ENCODE assay signal across 24 cellular contexts in the genomic region with DNA sequence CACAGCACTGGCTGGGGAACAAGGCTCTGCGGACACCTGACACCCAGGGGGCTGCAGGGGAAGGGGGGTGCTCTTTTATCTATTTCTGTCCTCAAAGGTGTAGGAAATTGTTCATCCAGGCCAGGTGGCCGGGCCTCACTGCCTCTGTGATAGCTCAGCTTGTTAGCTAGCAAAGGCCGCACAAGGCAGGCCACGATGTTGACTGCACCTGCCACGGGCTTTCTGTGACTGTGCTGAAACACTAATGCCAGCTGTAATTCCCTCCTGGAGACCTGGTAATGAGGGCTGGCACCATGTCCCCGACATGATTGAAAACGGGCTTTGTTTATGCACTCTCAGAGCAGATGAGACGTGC.
"Had no signal": no experiment of that assay in that cellular context is flagged by ENCODE, and none has a peak within 500 bp of the region (broad histone marks: within the 10 kb centered on the region; RNA-seq: fewer than 3 reads in every experiment).

No MANE protein-coding gene starts in this region.

- H3K27ac ChIP-seq: heart right ventricle, neural progenitor cell, psoas muscle, thyroid gland, uterus had no signal

- H3K9me3 Mint-ChIP-seq: activated B cell treated with CpG ODN at 0.5 μM for 24 hours, memory B cell, neural progenitor cell had no signal

- H3K36me3 ChIP-seq: heart right ventricle, neural progenitor cell, thyroid gland, uterus had no signal

- ATAC-seq: activated CD8-positive, alpha-beta memory T cell treated with anti-CD3 and anti-CD28 coated beads, Interleukin-2, amount 10 ng/mL, durations not matched to agents 7 days and 5 days; activated naive CD8-positive, alpha-beta T cell treated with anti-CD3 and anti-CD28 coated beads, Interleukin-2, amount 50 U/mL, for 24 hours; activated T-helper 17 cell treated with anti-CD3 and anti-CD28 coated beads, Interleukin-2, amount 50 U/mL, for 72 hours; heart right ventricle; left ventricle myocardium superior; mucosa of descending colon; psoas muscle; right cardiac atrium; stimulated activated naive B cell treated with anti-CD40 and anti-IgM and Interleukin-4, amounts not matched to agents 10 μg/mL and 1 μg/mL and 100 μg/mL, for 72 hours; T-cell had no signal

- H3K9ac ChIP-seq: neural progenitor cell had no signal

- H3K27ac Mint-ChIP-seq: activated B cell treated with CpG ODN at 0.5 μM for 24 hours; activated CD4-positive, alpha-beta memory T cell treated with anti-CD3 and anti-CD28 coated beads, Interleukin-2, amount 10 ng/mL, durations not matched to agents 7 days and 5 days; activated CD8-positive, alpha-beta memory T cell treated with anti-CD3 and anti-CD28 coated beads, Interleukin-2, amount 10 ng/mL, durations not matched to agents 7 days and 5 days; activated naive CD4-positive, alpha-beta T cell treated with anti-CD3 and anti-CD28 coated beads for 36 hours; activated naive CD8-positive, alpha-beta T cell treated with anti-CD3 and anti-CD28 coated beads, Interleukin-2, amount 50 U/mL, for 24 hours; activated T-helper 17 cell treated with anti-CD3 and anti-CD28 coated beads, Interleukin-2, amount 50 U/mL, for 72 hours; memory B cell; neural progenitor cell; stimulated activated naive B cell treated with anti-CD40 and anti-IgM and Interleukin-4, amounts not matched to agents 10 μg/mL and 1 μg/mL and 100 μg/mL, for 72 hours; T-cell had no signal

- H3K4me3 Mint-ChIP-seq: activated B cell treated with CpG ODN at 0.5 μM for 24 hours; activated CD4-positive, alpha-beta memory T cell treated with anti-CD3 and anti-CD28 coated beads, Interleukin-2, amount 10 ng/mL, durations not matched to agents 7 days and 5 days; activated CD8-positive, alpha-beta memory T cell treated with anti-CD3 and anti-CD28 coated beads, Interleukin-2, amount 10 ng/mL, durations not matched to agents 7 days and 5 days; activated naive CD4-positive, alpha-beta T cell treated with anti-CD3 and anti-CD28 coated beads for 36 hours; activated naive CD8-positive, alpha-beta T cell treated with anti-CD3 and anti-CD28 coated beads, Interleukin-2, amount 50 U/mL, for 24 hours; activated T-helper 17 cell treated with anti-CD3 and anti-CD28 coated beads, Interleukin-2, amount 50 U/mL, for 72 hours; memory B cell; naive B cell; neural progenitor cell; stimulated activated naive B cell treated with anti-CD40 and anti-IgM and Interleukin-4, amounts not matched to agents 10 μg/mL and 1 μg/mL and 100 μg/mL, for 72 hours; T-cell had no signal

- H3K4me1 Mint-ChIP-seq: activated B cell treated with CpG ODN at 0.5 μM for 24 hours; activated CD4-positive, alpha-beta memory T cell treated with anti-CD3 and anti-CD28 coated beads, Interleukin-2, amount 10 ng/mL, durations not matched to agents 7 days and 5 days; activated CD8-positive, alpha-beta memory T cell treated with anti-CD3 and anti-CD28 coated beads, Interleukin-2, amount 10 ng/mL, durations not matched to agents 7 days and 5 days; activated naive CD8-positive, alpha-beta T cell treated with anti-CD3 and anti-CD28 coated beads, Interleukin-2, amount 50 U/mL, for 24 hours; memory B cell; neural progenitor cell; stimulated activated naive B cell treated with anti-CD40 and anti-IgM and Interleukin-4, amounts not matched to agents 10 μg/mL and 1 μg/mL and 100 μg/mL, for 72 hours had no signal

- H3K36me3 Mint-ChIP-seq: activated CD8-positive, alpha-beta memory T cell treated with anti-CD3 and anti-CD28 coated beads, Interleukin-2, amount 10 ng/mL, durations not matched to agents 7 days and 5 days; memory B cell; neural progenitor cell; T-cell had no signal

- DNase-seq: activated B cell treated with CpG ODN at 0.5 μM for 24 hours; activated CD4-positive, alpha-beta memory T cell treated with anti-CD3 and anti-CD28 coated beads, Interleukin-2, amount 10 ng/mL, durations not matched to agents 7 days and 5 days; activated CD4-positive, alpha-beta T cell treated with anti-CD3 and anti-CD28 coated beads for 4 hours; activated CD8-positive, alpha-beta memory T cell treated with anti-CD3 and anti-CD28 coated beads, Interleukin-2, amount 10 ng/mL, durations not matched to agents 7 days and 5 days; activated naive CD4-positive, alpha-beta T cell treated with anti-CD3 and anti-CD28 coated beads for 36 hours; activated naive CD8-positive, alpha-beta T cell treated with anti-CD3 and anti-CD28 coated beads, Interleukin-2, amount 50 U/mL, for 24 hours; activated T-cell treated with anti-CD3 and anti-CD28 coated beads, Interleukin-2, amount 50 U/mL, for 1 hour; anterior cingulate cortex; cortex of kidney; heart right ventricle; kidney glomerular epithelial cell; left ventricle myocardium superior; naive B cell; psoas muscle; right cardiac atrium; small intestine; stimulated activated naive B cell treated with anti-CD40 and anti-IgM and Interleukin-4, amounts not matched to agents 10 μg/mL and 1 μg/mL and 100 μg/mL, for 72 hours; T-cell; thyroid gland; uterus had no signal

- H2AFZ ChIP-seq: neural progenitor cell had no signal

- H3K4me3 ChIP-seq: heart right ventricle, mucosa of descending colon, neural progenitor cell, psoas muscle, thyroid gland, uterus had no signal

- H3K9me3 ChIP-seq: heart right ventricle, mucosa of descending colon, psoas muscle, thyroid gland, uterus had no signal

- H3K4me1 ChIP-seq: neural progenitor cell, psoas muscle, thyroid gland, uterus had no signal

- H3K27me3 ChIP-seq: neural progenitor cell, thyroid gland, uterus had no signal

- H3K4me2 ChIP-seq: neural progenitor cell had no signal
